34 cellular contexts compared by ENCODE assay signal in genomic region chr4:41713768-41714167, GRCh38. TPM values are rescaled to one million over a fixed set of nuclear protein-coding genes. Genes with fewer than 3 reads are reported as not detected.
"Had no signal": no experiment of that assay in that cellular context is flagged by ENCODE, and none has a peak within 500 bp of the region (broad histone marks: within the 10 kb centered on the region; RNA-seq: fewer than 3 reads in every experiment).

No MANE protein-coding gene starts in this region.

- ATAC-seq: left colon; lower lobe of right lung; natural killer cell; psoas muscle; right lobe of liver; stimulated activated memory B cell treated with anti-CD40 and anti-IgM and Interleukin-4, amounts not matched to agents 10 μg/mL and 1 μg/mL and 100 μg/mL, for 72 hours; stimulated activated naive CD8-positive, alpha-beta T cell treated with anti-CD3 and anti-CD28 coated beads, Interleukin-15, amount 100 ng/mL, for 72 hours had no signal

- H3K4me2 ChIP-seq: neural progenitor cell, smooth muscle cell had no signal

- H3K4me1 ChIP-seq: left lung, lower lobe of right lung, neural progenitor cell, parathyroid adenoma, psoas muscle, right atrium auricular region, right lobe of liver, upper lobe of left lung, vagina had no signal

- H2AFZ ChIP-seq: neural progenitor cell, parathyroid adenoma had no signal

- DNase-seq: hypothalamus; immature natural killer cell; kidney; left colon; left lung; lower lobe of right lung; naive B cell; natural killer cell; nephron progenitor cell; occipital lobe; psoas muscle; right lobe of liver; stimulated activated CD4-positive, alpha-beta T cell treated with anti-CD3 and anti-CD28 coated beads, Interleukin-1b, Interleukin-23, amount 100 ng/mL, for 48 hours; stimulated activated CD4-positive, alpha-beta T cell treated with anti-CD3 and anti-CD28 coated beads, Interleukin-2, amount 100 ng/mL, for 48 hours; stimulated activated CD4-positive, alpha-beta T cell treated with anti-CD3 and anti-CD28 coated beads, Interleukin-4, amount 100 ng/mL, for 4 hours; stimulated activated CD8-positive, alpha-beta memory T cell treated with anti-CD3 and anti-CD28 coated beads, Interleukin-4, amount 100 ng/mL, for 48 hours; stimulated activated naive CD4-positive, alpha-beta T cell treated with Interleukin-2 at 50 U/mL for 16 hours; stimulated activated naive CD8-positive, alpha-beta T cell treated with anti-CD3 and anti-CD28 coated beads, Interleukin-15, amount 100 ng/mL, for 72 hours; substantia nigra; transverse colon; upper lobe of left lung had no signal

- H3K36me3 ChIP-seq: left lung, lower lobe of right lung, neural progenitor cell, neutrophil, right atrium auricular region, right lobe of liver, transverse colon, upper lobe of left lung, vagina had no signal

- H3K27ac ChIP-seq: left lung, lower lobe of right lung, neural progenitor cell, neutrophil, parathyroid adenoma, psoas muscle, right atrium auricular region, right lobe of liver, transverse colon, upper lobe of left lung, vagina had no signal

- H3K9me3 ChIP-seq: left lung, neutrophil, psoas muscle, right atrium auricular region, right lobe of liver, transverse colon, upper lobe of left lung, vagina had no signal

- H3K4me3 ChIP-seq: left lung, lower lobe of right lung, neural progenitor cell, psoas muscle, right atrium auricular region, right lobe of liver, smooth muscle cell, transverse colon, upper lobe of left lung, vagina had no signal

- H3K9ac ChIP-seq: neural progenitor cell, parathyroid adenoma had no signal

- H3K27me3 ChIP-seq: left lung, right atrium auricular region, right lobe of liver, transverse colon, upper lobe of left lung, vagina had no signal

RNA-seq across cellular contexts. Expression of gene PHOX2B, which starts 34.8 kb away (rescaled TPM):
- total RNA-seq: kidney, left lung, liver, lower lobe of right lung, mesothelial cell of epicardium, natural killer cell, occipital lobe, osteocyte, posterior vena cava, psoas muscle, right atrium auricular region, right lobe of liver, skeletal muscle tissue, temporal lobe, upper lobe of left lung had no signal
- polyA plus RNA-seq: immature natural killer cell, liver, smooth muscle cell had no signal
